ENCODE assay signal across 10 cellular contexts in genomic region chr11:83583953-83584352, GRCh38.
DNase-seq lines count a peak whose midpoint lies in the region; ATAC-seq and TF ChIP-seq lines count a peak whose summit lies in the region.
"Had no signal": no experiment of that assay in that cellular context is flagged by ENCODE, and none has a peak within 500 bp of the region (broad histone marks: within the 10 kb centered on the region; RNA-seq: fewer than 3 reads in every experiment).

No MANE protein-coding gene starts in this region.

- H3K9me3 ChIP-seq in WERI-Rb-1 (ENCODE audit: severe bottlenecking), result no peaks in the 10 kb centered on the region
- H3K9me3 ChIP-seq: SJSA1 had no signal

- H3K27ac ChIP-seq in foreskin keratinocyte (no peak overlapping the region), WERI-Rb-1 (no peak overlapping the region)
- H3K27ac ChIP-seq: SJSA1 had no signal

- H3K4me3 ChIP-seq in GM12864 (ENCODE audit: low read depth, low read length) (no peak overlapping the region), WERI-Rb-1 (ENCODE audit: low read depth, low read length) (no peak overlapping the region)
- H3K4me3 ChIP-seq: SJSA1 had no signal

- TF ChIP-seq CTCF in GM12864 (IDR thresholded peaks at IDR 0.05; ENCODE audit: low read depth, low read length, missing control alignments), result no peak
- TF ChIP-seq CTCF in foreskin keratinocyte (conservative IDR thresholded peaks at IDR 0.05), result no peak
- TF ChIP-seq CTCF in WERI-Rb-1 (IDR thresholded peaks at IDR 0.05; ENCODE audit: low read depth, low read length), result no peak

- no peaks in the 10 kb centered on the region for H3K27me3 ChIP-seq in foreskin keratinocyte
- H3K27me3 ChIP-seq in WERI-Rb-1 (ENCODE audit: insufficient read depth, low read depth, severe bottlenecking), result no peaks in the 10 kb centered on the region
- H3K27me3 ChIP-seq: SJSA1 had no signal

- DNase-seq in GM12864 (ENCODE audit: low read depth) (peak; percentile 68), foreskin keratinocyte (peak; percentile 22 to 71), NOMO-1 treated with dmso at 0.1 percent for 144 hours (lab: John Stamatoyannopoulos, UW; ENCODE audit: unreplicated experiment) (no peak), NCI-H345 (lab: John Stamatoyannopoulos, UW) (no peak), NCI-H2081 treated with DMSO at 0.1 percent for 48 hours (lab: John Stamatoyannopoulos, UW) (no peak), WERI-Rb-1 (no peak)
- DNase-seq: midbrain had no signal

- H3K4me1 ChIP-seq in foreskin keratinocyte, result peaks cover 7% of the 10 kb centered on the region

- ATAC-seq in GM21423 (IDR thresholded peaks at IDR 0.05; ENCODE audit: unreplicated experiment), result peak; percentile 98
- peak; percentile 98 for ATAC-seq in HG03439 (IDR thresholded peaks at IDR 0.05; ENCODE audit: unreplicated experiment)
- ATAC-seq in foreskin keratinocyte, result peak; percentile 100

- H3K36me3 ChIP-seq in WERI-Rb-1, result no peaks in the 10 kb centered on the region
- H3K36me3 ChIP-seq: SJSA1 had no signal

Comparison
In these comparisons a context has a peak if more than half of its experiments do, and no peak if none do; other contexts are left out.
1. DNase-seq: peak in GM12864 (single experiment) and foreskin keratinocyte (2 of 2); none in NOMO-1 treated with dmso at 0.1 percent for 144 hours (single experiment), NCI-H345 (single experiment), NCI-H2081 treated with DMSO at 0.1 percent for 48 hours (single experiment) and WERI-Rb-1 (single experiment).
2. Peak in every context shown above with its lines, with median percentiles within 50 percentile points of each other: ATAC-seq.